In genomic region chr2:130797493-130798435, GRCh38 we compare ENCODE assay signal across 8 cellular contexts. TPM values are rescaled to one million over a fixed set of nuclear protein-coding genes. Genes with fewer than 3 reads are reported as not detected.
DNase-seq lines count a peak whose midpoint lies in the region; FAIRE-seq and TF ChIP-seq lines count a peak whose summit lies in the region.

No MANE protein-coding gene starts in this region.

- peak; percentile 79 for DNase-seq in G401 (ENCODE audit: low spot score)
- peak; percentile 96 for DNase-seq in GM23248
- peak; percentile 94 for DNase-seq in Karpas-422
- peak; percentile 93 for DNase-seq in activated gamma-delta T cell treated with Interleukin-2 at 50 U/mL for 16 hours
- peak; percentile 87 to 88 for DNase-seq in frontal cortex (ENCODE audit: low spot score in 2 of 2)
- peak; percentile 30 for DNase-seq in non-pigmented ciliary epithelial cell (ENCODE audit: low read depth)
- peak; percentile 39 to 99 (median 88) for DNase-seq in substantia nigra (lab: John Stamatoyannopoulos, UW)

- H3K79me2 ChIP-seq in GM23248 (ENCODE audit: insufficient read depth): no peaks in the 10 kb centered on the region
- no peaks in the 10 kb centered on the region for H3K79me2 ChIP-seq in Karpas-422 (ENCODE audit: low read length)

- peak; percentile 55 for TF ChIP-seq POLR2A in Raji (IDR thresholded peaks at IDR 0.05; ENCODE audit: insufficient read depth, low read depth, low read length)

- peak overlapping the region; percentile 86 for H3K9ac ChIP-seq in GM23248
- H3K9ac ChIP-seq in Karpas-422 (ENCODE audit: low read length): peak overlapping the region; percentile 75

- no peaks in the 10 kb centered on the region for H4K20me1 ChIP-seq in GM23248 (ENCODE audit: insufficient read depth)
- H4K20me1 ChIP-seq in Karpas-422 (ENCODE audit: insufficient read depth, low read depth, low read length): no peaks in the 10 kb centered on the region

- H3K4me2 ChIP-seq in GM23248 (ENCODE audit: unreplicated experiment) (peak overlapping the region; percentile 82), Karpas-422 (ENCODE audit: low read depth, low read length, poor library complexity, severe bottlenecking) (peak overlapping the region; percentile 85)

- H3K4me3 ChIP-seq in GM23248 (peak overlapping the region; percentile 78), Karpas-422 (ENCODE audit: low read length) (peak overlapping the region; percentile 69)

- in situ Hi-C loops in G401 (cut with HindIII; ENCODE audit: low sequenced_read_pairs): no loop called here
- in situ Hi-C loops in GM23248 (cut with MboI): no loop called here

- peak overlapping the region; percentile 65 for H3K27ac ChIP-seq in GM23248
- no peak overlapping the region for H3K27ac ChIP-seq in Karpas-422 (ENCODE audit: low read length)
- peak overlapping the region; percentile 93 for H3K27ac ChIP-seq in substantia nigra (ENCODE audit: low read depth, low read length, poor library complexity, severe bottlenecking)

- H3K27me3 ChIP-seq in GM23248 (replicated peaks; ENCODE audit: insufficient read depth): peaks cover 10% of the 10 kb centered on the region
- H3K27me3 ChIP-seq in Karpas-422 (ENCODE audit: low read length): no peaks in the 10 kb centered on the region

- H3F3A ChIP-seq in GM23248 (ENCODE audit: insufficient read depth): no peaks in the 10 kb centered on the region

- 2 to 3% methylated on average over 43 to 73 of the region's 96 CpGs for WGBS in GM23248 (ENCODE audit: low coverage in 1 of 2, low lambda C conversion rate in 2 of 2, missing lambda C conversion rate in 2 of 2), 2 experiments

- H3K9me2 ChIP-seq in GM23248 (ENCODE audit: insufficient read depth) (no peaks in the 10 kb centered on the region), Karpas-422 (replicated peaks; ENCODE audit: insufficient read depth, low read length) (no peaks in the 10 kb centered on the region)

- H3K4me1 ChIP-seq in GM23248 (ENCODE audit: insufficient read depth): no peaks in the 10 kb centered on the region
- H3K4me1 ChIP-seq in Karpas-422 (ENCODE audit: low read length): peaks cover 6% of the 10 kb centered on the region

- H3K9me3 ChIP-seq in GM23248 (ENCODE audit: low read depth) (no peaks in the 10 kb centered on the region), Karpas-422 (ENCODE audit: low read length) (no peaks in the 10 kb centered on the region)

- H3K36me3 ChIP-seq in GM23248 (ENCODE audit: low read depth) (no peaks in the 10 kb centered on the region), Karpas-422 (ENCODE audit: insufficient read depth, low read length) (no peaks in the 10 kb centered on the region)

- peak overlapping the region; percentile 96 for H2AFZ ChIP-seq in GM23248
- H2AFZ ChIP-seq in Karpas-422 (ENCODE audit: low read length): peak overlapping the region; percentile 100

- no peak for FAIRE-seq in frontal cortex (lab: Jason Lieb, UNC)

RNA-seq across cellular contexts. Expression of gene ARHGEF4, which starts 39.0 kb away (rescaled TPM):
- total RNA-seq in G401 (2014; rRNA removed; shearing (Covaris generic)): 0.10 TPM in 1 of 2 replicates, not detected in the other
- 12.0 and 26.0 TPM in 2 replicates for total RNA-seq in GM23248 (2014; rRNA removed; shearing (Covaris generic))
- polyA plus RNA-seq in GM23248 (2016; fragmentation: Nextera tagmentation; extraction: Ambion mirVana): 7.4 and 9.6 TPM in 2 replicates
- total RNA-seq in Karpas-422 (2014; rRNA removed; shearing (Covaris generic); ENCODE audit: low replicate concordance): not detected in 2 replicates
- 43.2 TPM for total RNA-seq in frontal cortex

RNA-seq across cellular contexts. Expression of gene AMER3, which starts 42.4 kb away (rescaled TPM):
- total RNA-seq in G401 (2014; rRNA removed; shearing (Covaris generic)): not detected in 2 replicates
- not detected in 2 replicates for total RNA-seq in GM23248 (2014; rRNA removed; shearing (Covaris generic))
- polyA plus RNA-seq in GM23248 (2016; fragmentation: Nextera tagmentation; extraction: Ambion mirVana): not detected in 2 replicates
- not detected in 2 replicates for total RNA-seq in Karpas-422 (2014; rRNA removed; shearing (Covaris generic); ENCODE audit: low replicate concordance)
- total RNA-seq in frontal cortex: 44.0 TPM

Comparison
In these comparisons a context has a peak if more than half of its experiments do, and no peak if none do; other contexts are left out.
1. DNase-seq: peak in every context shown above with its lines; median percentile 96 in GM23248; 94 in Karpas-422; 93 in activated gamma-delta T cell treated with Interleukin-2 at 50 U/mL for 16 hours; 88 in substantia nigra; 88 in frontal cortex; 79 in G401; 30 in non-pigmented ciliary epithelial cell.
2. RNA of gene ARHGEF4, which starts 39.0 kb away (total RNA-seq): 43.2 TPM in frontal cortex (single experiment) and 12.0 to 26.0 TPM in GM23248; 0.10 TPM in G401 and not detected in Karpas-422; every median in the first group is over 10 times any median in the second.
3. RNA of gene AMER3, which starts 42.4 kb away (total RNA-seq): 44.0 TPM in frontal cortex (single experiment); not detected in G401, not detected in GM23248 and not detected in Karpas-422; every median in the first group is over 10 times any median in the second.